ENCODE assay signal across 22 cellular contexts in the genomic region with DNA sequence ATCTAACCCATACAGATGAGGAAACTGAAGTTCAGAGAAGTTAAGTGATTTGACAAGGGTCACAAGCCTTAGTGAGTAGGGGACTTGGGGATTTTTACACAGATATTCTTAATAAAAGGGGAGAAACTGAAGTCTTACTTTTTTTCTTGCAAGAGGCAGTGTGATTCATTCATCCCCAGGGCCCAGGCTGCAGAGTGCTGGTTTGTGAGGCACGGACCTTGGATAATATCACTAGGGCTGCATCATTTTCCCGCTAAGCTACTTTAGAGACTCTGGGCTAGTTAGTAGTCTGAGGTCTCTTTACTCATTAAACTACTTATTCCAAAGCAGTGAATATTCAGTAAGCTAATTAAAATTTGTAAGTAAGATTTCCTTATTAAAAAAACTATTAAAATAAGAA.
"Had no signal": no experiment of that assay in that cellular context is flagged by ENCODE, and none has a peak within 500 bp of the region (broad histone marks: within the 10 kb centered on the region; RNA-seq: fewer than 3 reads in every experiment).

No MANE protein-coding gene starts in this region.

- H3K4me1 ChIP-seq: adrenal gland, heart right ventricle, lower lobe of right lung, sigmoid colon, spleen, thyroid gland, upper lobe of right lung had no signal

- H3K27me3 ChIP-seq: adrenal gland, heart right ventricle, sigmoid colon, spleen, thyroid gland, upper lobe of right lung had no signal

- H3K27ac ChIP-seq: adrenal gland, heart right ventricle, lower lobe of right lung, sigmoid colon, spleen, thyroid gland, upper lobe of right lung had no signal

- H3K4me3 ChIP-seq: adrenal gland, heart right ventricle, lower lobe of right lung, sigmoid colon, spleen, thyroid gland, upper lobe of right lung had no signal

- H3K36me3 ChIP-seq: adrenal gland, lower lobe of right lung, thyroid gland, upper lobe of right lung had no signal

- ATAC-seq: activated CD4-positive, alpha-beta T cell treated with anti-CD3 and anti-CD28 coated beads for 36 hours; activated T-cell treated with anti-CD3 and anti-CD28 coated beads, Interleukin-2, amount 50 U/mL, for 4 hours; heart right ventricle; lower lobe of right lung; naive thymus-derived CD4-positive, alpha-beta T cell; stimulated activated naive CD8-positive, alpha-beta T cell treated with anti-CD3 and anti-CD28 coated beads, Interleukin-15, Interleukin-2, amounts not matched to agents 100 U/mL and 50 U/mL, for 24 hours; upper lobe of right lung had no signal

- DNase-seq: activated B cell treated with CpG ODN at 0.5 μM for 24 hours; activated CD4-positive, alpha-beta T cell treated with anti-CD3 and anti-CD28 coated beads for 36 hours; activated CD4-positive, alpha-beta T cell treated with anti-CD3 and anti-CD28 coated beads, Interleukin-2, amount 50 U/mL, for 4 hours; activated CD8-positive, alpha-beta memory T cell treated with anti-CD3 and anti-CD28 coated beads, Interleukin-2, amount 50 U/mL, for 48 hours; activated naive CD4-positive, alpha-beta T cell; activated T-cell treated with anti-CD3 and anti-CD28 coated beads, Interleukin-2, amount 50 U/mL, for 4 hours; effector CD4-positive, alpha-beta T cell; erythroblast; heart right ventricle; kidney; lower lobe of right lung; naive thymus-derived CD4-positive, alpha-beta T cell; retina; sigmoid colon; spleen; stimulated activated CD4-positive, alpha-beta T cell treated with anti-CD3 and anti-CD28 coated beads, Interleukin-4, amount 100 ng/mL, for 1 hour; stimulated activated naive CD8-positive, alpha-beta T cell treated with anti-CD3 and anti-CD28 coated beads, Interleukin-15, Interleukin-2, amounts not matched to agents 100 U/mL and 50 U/mL, for 24 hours; substantia nigra; T1000; thyroid gland; upper lobe of right lung had no signal

- H3K9me3 ChIP-seq: adrenal gland, lower lobe of right lung, thyroid gland, upper lobe of right lung had no signal
